Comparison of ENCODE assay signal across 19 cellular contexts in genomic region chr12:42884116-42884515, GRCh38.
DNase-seq lines count a peak whose midpoint lies in the region; ATAC-seq and TF ChIP-seq lines count a peak whose summit lies in the region.
"Had no signal": no experiment of that assay in that cellular context is flagged by ENCODE, and none has a peak within 500 bp of the region (broad histone marks: within the 10 kb centered on the region; RNA-seq: fewer than 3 reads in every experiment).

No MANE protein-coding gene starts in this region.

- H3K27me3 ChIP-seq in GM23248 (replicated peaks; ENCODE audit: insufficient read depth) (no peaks in the 10 kb centered on the region), mesendoderm (ENCODE audit: insufficient read depth, low read length, poor library complexity) (no peaks in the 10 kb centered on the region), body of pancreas (no peaks in the 10 kb centered on the region)
- H3K27me3 ChIP-seq: BE2C; BLaER1 treated with 17β-estradiol and CSF1 and Interleukin-3, amounts not matched to agents 10 nM and 100 nM had no signal

- H4K8ac ChIP-seq in mesendoderm (ENCODE audit: low read depth, low read length): no peak overlapping the region

- TF ChIP-seq POLR2A in body of pancreas (IDR thresholded peaks at IDR 0.05): no peak

- in situ Hi-C loops in GM23248 (cut with MboI): no loop called here

- H3K4ac ChIP-seq in mesendoderm (ENCODE audit: low read depth, low read length): peak overlapping the region; percentile 59

- H3K4me2 ChIP-seq in GM23248 (ENCODE audit: unreplicated experiment) (no peak overlapping the region), mesendoderm (ENCODE audit: low read length) (no peak overlapping the region)
- H3K4me2 ChIP-seq: A549; BLaER1 treated with 17β-estradiol and CSF1 and Interleukin-3, amounts not matched to agents 10 nM and 100 nM had no signal

- no peaks in the 10 kb centered on the region for H3K9me2 ChIP-seq in GM23248 (ENCODE audit: insufficient read depth)

- no peak overlapping the region for H4K5ac ChIP-seq in mesendoderm (ENCODE audit: low read length)

- ATAC-seq in body of pancreas: no peak
- ATAC-seq: A549 had no signal

- H3K56ac ChIP-seq in mesendoderm (ENCODE audit: low read length): no peak overlapping the region

- H3K23ac ChIP-seq in mesendoderm (ENCODE audit: low read length): no peak overlapping the region

- H3K27ac ChIP-seq in GM23248 (no peak overlapping the region), mesendoderm (ENCODE audit: low read depth, low read length) (no peak overlapping the region), body of pancreas (no peak overlapping the region)
- H3K27ac ChIP-seq: A549; BLaER1 treated with 17β-estradiol and CSF1 and Interleukin-3, amounts not matched to agents 10 nM and 100 nM had no signal

- H2BK120ac ChIP-seq in mesendoderm (ENCODE audit: low read depth, low read length): peak overlapping the region; percentile 15

- no peaks in the 10 kb centered on the region for H3K79me1 ChIP-seq in mesendoderm (ENCODE audit: low read length)

- no peak for TF ChIP-seq CTCF in body of pancreas (IDR thresholded peaks at IDR 0.05)

- H3K9me3 ChIP-seq in GM23248 (ENCODE audit: low read depth) (no peaks in the 10 kb centered on the region), body of pancreas (no peaks in the 10 kb centered on the region)
- H3K9me3 ChIP-seq: BE2C had no signal

- DNase-seq in GM23248: peak; percentile 29
- DNase-seq in RPMI7951 (ENCODE audit: low read depth): peak; percentile 21
- no peak for DNase-seq in mesendoderm
- no peak for DNase-seq in putamen (ENCODE audit: low spot score)
- DNase-seq in activated naive CD4-positive, alpha-beta T cell treated with Interleukin-2 at 50 U/mL for 16 hours: no peak
- no peak for DNase-seq in body of pancreas
- DNase-seq: 8988T; ACHN; AML-193; BE2C; CD4-positive, alpha-beta T cell; CD8-positive, alpha-beta memory T cell; DMS 273 treated with DMSO at 0.1 percent for 48 hours; DMS79; GF-D8; H7; HCEC 1CT had no signal

- H3K4me1 ChIP-seq in GM23248 (ENCODE audit: insufficient read depth) (0 out of 2 replicates have a peak, but pooled peaks cover 10% of the 10 kb centered on the region), mesendoderm (ENCODE audit: control insufficient read depth, low read depth, low read length) (no peaks in the 10 kb centered on the region), body of pancreas (no peaks in the 10 kb centered on the region)
- H3K4me1 ChIP-seq: BE2C; BLaER1 treated with 17β-estradiol and CSF1 and Interleukin-3, amounts not matched to agents 10 nM and 100 nM had no signal

- H3K4me3 ChIP-seq in GM23248 (no peak overlapping the region), mesendoderm (ENCODE audit: low read length) (no peak overlapping the region), body of pancreas (no peak overlapping the region)
- H3K4me3 ChIP-seq: A549; BLaER1 treated with 17β-estradiol and CSF1 and Interleukin-3, amounts not matched to agents 10 nM and 100 nM had no signal

- no peak overlapping the region for H2AFZ ChIP-seq in GM23248

- H3F3A ChIP-seq in GM23248 (ENCODE audit: insufficient read depth): no peaks in the 10 kb centered on the region

- H3K36me3 ChIP-seq in GM23248 (ENCODE audit: low read depth): no peaks in the 10 kb centered on the region; the same call in 1 of the 2 replicates
- no peaks in the 10 kb centered on the region for H3K36me3 ChIP-seq in mesendoderm (ENCODE audit: control insufficient read depth, insufficient read depth, low read length)
- no peaks in the 10 kb centered on the region for H3K36me3 ChIP-seq in body of pancreas (replicated peaks in 1 of 2; ENCODE audit: insufficient read depth in 1 of 2, low read depth in 2 of 2)
- H3K36me3 ChIP-seq: BE2C; BLaER1 treated with 17β-estradiol and CSF1 and Interleukin-3, amounts not matched to agents 10 nM and 100 nM had no signal

- intact Hi-C loops in body of pancreas (cut with DNase I): no loop called here

- no peak overlapping the region for H3K9ac ChIP-seq in GM23248
- H3K9ac ChIP-seq in mesendoderm (ENCODE audit: low read length): no peak overlapping the region
- H3K9ac ChIP-seq: BLaER1 treated with 17β-estradiol and CSF1 and Interleukin-3, amounts not matched to agents 10 nM and 100 nM had no signal

- no peak overlapping the region for H2AK5ac ChIP-seq in mesendoderm (ENCODE audit: low read length)

- no peak overlapping the region for H2BK15ac ChIP-seq in mesendoderm (replicated peaks; ENCODE audit: low read depth)

- H4K20me1 ChIP-seq in GM23248 (ENCODE audit: insufficient read depth): no peaks in the 10 kb centered on the region
- H4K20me1 ChIP-seq: BLaER1 treated with 17β-estradiol and CSF1 and Interleukin-3, amounts not matched to agents 10 nM and 100 nM had no signal

- WGBS in GM23248 (ENCODE audit: low coverage in 1 of 2, low lambda C conversion rate in 2 of 2, missing lambda C conversion rate in 2 of 2), 2 experiments: 48 to 57% methylated on average over 4 of the region's 4 CpGs
- WGBS in mesendoderm (ENCODE audit: extremely low coverage, insufficient coverage, low lambda C conversion rate): no CpG with 5 or more reads among the region's 4 CpGs
- WGBS in body of pancreas, 2 donors: 76 to 87% methylated on average over 4 of the region's 4 CpGs

- H2BK5ac ChIP-seq in mesendoderm (ENCODE audit: low read length): no peak overlapping the region

- no peaks in the 10 kb centered on the region for H3K79me2 ChIP-seq in GM23248 (ENCODE audit: insufficient read depth)
- H3K79me2 ChIP-seq in mesendoderm (ENCODE audit: control insufficient read depth, insufficient read depth, low read length): no peaks in the 10 kb centered on the region

- peak overlapping the region; percentile 11 for H3K18ac ChIP-seq in mesendoderm (ENCODE audit: low read length)

Comparison
In these comparisons a context has a peak if more than half of its experiments do, and no peak if none do; other contexts are left out.
1. DNase-seq: peak in GM23248 (single experiment) and RPMI7951 (single experiment); none in mesendoderm (single experiment), putamen (single experiment), activated naive CD4-positive, alpha-beta T cell treated with Interleukin-2 at 50 U/mL for 16 hours (single experiment) and body of pancreas (0 of 4).